ENCODE assay signal across 8 cellular contexts in genomic region chr3:130111185-130111864, GRCh38. TPM values are rescaled to one million over a fixed set of nuclear protein-coding genes. Genes with fewer than 3 reads are reported as not detected.
DNase-seq lines count a peak whose midpoint lies in the region; ATAC-seq and TF ChIP-seq lines count a peak whose summit lies in the region.

No MANE protein-coding gene starts in this region.

- ATAC-seq in GM23338, result peak; percentile 100
- peak; percentile 100 for ATAC-seq in activated T-helper 17 cell treated with anti-CD3 and anti-CD28 coated beads, Interleukin-2, amount 50 U/mL, for 72 hours (replicated peaks)
- ATAC-seq in naive thymus-derived CD8-positive, alpha-beta T cell, result peak; percentile 99
- ATAC-seq in stimulated activated naive B cell treated with anti-CD40 and anti-IgM and Interleukin-4, amounts not matched to agents 10 μg/mL and 1 μg/mL and 100 μg/mL, for 72 hours (replicated peaks), result peak; percentile 100

- H3K79me2 ChIP-seq in DOHH2 (ENCODE audit: control insufficient read depth, low read length), result peaks cover 17% of the 10 kb centered on the region
- H3K79me2 ChIP-seq in GM23338 (replicated peaks; ENCODE audit: insufficient read depth), result peaks cover 10% of the 10 kb centered on the region
- peaks cover 5% of the 10 kb centered on the region for H3K79me2 ChIP-seq in fibroblast of lung (ENCODE audit: control insufficient read depth, insufficient read depth, low read length)

- H4K20me1 ChIP-seq in DOHH2 (ENCODE audit: control insufficient read depth, insufficient read depth, low read depth, low read length) (no peaks in the 10 kb centered on the region), GM23338 (replicated peaks; ENCODE audit: insufficient read depth) (peaks cover 5% of the 10 kb centered on the region), fibroblast of lung (ENCODE audit: control insufficient read depth, extremely low read depth, insufficient read depth, low read length) (no peaks in the 10 kb centered on the region)

- TF ChIP-seq CTCF in DOHH2 (IDR thresholded peaks at IDR 0.05; ENCODE audit: low read depth, low read length, poor library complexity, severe bottlenecking) (no peak), GM23338 (conservative IDR thresholded peaks at IDR 0.05; ENCODE audit: low read depth in 2 of 2) (no peak), fibroblast of lung (conservative IDR thresholded peaks at IDR 0.05 in 1 of 2, IDR thresholded peaks at IDR 0.05 in 1 of 2; ENCODE audit: low read depth in 1 of 2, low read length in 2 of 2) (no peak)

- H3K36me3 Mint-ChIP-seq in GM23338 (ENCODE audit: low read depth), result peaks cover 13% of the 10 kb centered on the region
- peaks cover 7% of the 10 kb centered on the region for H3K36me3 Mint-ChIP-seq in activated T-helper 17 cell treated with anti-CD3 and anti-CD28 coated beads, Interleukin-2, amount 50 U/mL, for 72 hours (ENCODE audit: low read depth)
- H3K36me3 Mint-ChIP-seq in naive thymus-derived CD8-positive, alpha-beta T cell, result no peaks in the 10 kb centered on the region
- peaks cover 8 to 22% of the 10 kb centered on the region in 2 donors for H3K36me3 Mint-ChIP-seq in stimulated activated naive B cell treated with anti-CD40 and anti-IgM and Interleukin-4, amounts not matched to agents 10 μg/mL and 1 μg/mL and 100 μg/mL, for 72 hours

- H3K4me1 ChIP-seq in DOHH2 (ENCODE audit: control insufficient read depth, low read length) (peaks cover 8% of the 10 kb centered on the region), GM23338 (ENCODE audit: insufficient read depth) (peaks cover 7% of the 10 kb centered on the region; the same call in 1 of the 2 replicates), fibroblast of lung (ENCODE audit: control insufficient read depth, extremely low read depth, insufficient read depth, low read length) (no peaks in the 10 kb centered on the region)

- H3F3A ChIP-seq in DOHH2 (ENCODE audit: control insufficient read depth, insufficient read depth) (no peaks in the 10 kb centered on the region), GM23338 (replicated peaks; ENCODE audit: low read depth) (peaks cover 3% of the 10 kb centered on the region; the same call in 1 of the 2 replicates)

- peaks cover 2% of the 10 kb centered on the region for H3K27me3 Mint-ChIP-seq in GM23338 (ENCODE audit: insufficient read depth, low read depth, poor library complexity)
- no peaks in the 10 kb centered on the region for H3K27me3 Mint-ChIP-seq in activated T-helper 17 cell treated with anti-CD3 and anti-CD28 coated beads, Interleukin-2, amount 50 U/mL, for 72 hours
- no peaks in the 10 kb centered on the region for H3K27me3 Mint-ChIP-seq in naive thymus-derived CD8-positive, alpha-beta T cell
- H3K27me3 Mint-ChIP-seq in stimulated activated naive B cell treated with anti-CD40 and anti-IgM and Interleukin-4, amounts not matched to agents 10 μg/mL and 1 μg/mL and 100 μg/mL, for 72 hours, result no peaks in the 10 kb centered on the region

- H3K4me3 Mint-ChIP-seq in GM23338, result peak overlapping the region; percentile 96
- H3K4me3 Mint-ChIP-seq in activated T-helper 17 cell treated with anti-CD3 and anti-CD28 coated beads, Interleukin-2, amount 50 U/mL, for 72 hours, result peak overlapping the region; percentile 90
- H3K4me3 Mint-ChIP-seq in naive thymus-derived CD8-positive, alpha-beta T cell, result peak overlapping the region; percentile 91 to 100 (median 96)
- H3K4me3 Mint-ChIP-seq in stimulated activated naive B cell treated with anti-CD40 and anti-IgM and Interleukin-4, amounts not matched to agents 10 μg/mL and 1 μg/mL and 100 μg/mL, for 72 hours, result peak overlapping the region; percentile 94 to 97

- H3K9me2 ChIP-seq in DOHH2 (replicated peaks; ENCODE audit: control insufficient read depth, low read length) (no peaks in the 10 kb centered on the region), GM23338 (ENCODE audit: insufficient read depth) (no peaks in the 10 kb centered on the region)

- H3K27me3 ChIP-seq in DOHH2 (ENCODE audit: control insufficient read depth, low read length) (no peaks in the 10 kb centered on the region), GM23338 (ENCODE audit: insufficient read depth) (no peaks in the 10 kb centered on the region), fibroblast of lung (ENCODE audit: control insufficient read depth, insufficient read depth, low read length) (no peaks in the 10 kb centered on the region)

- H3K27ac ChIP-seq in DOHH2 (ENCODE audit: low read depth, low read length) (peak overlapping the region; percentile 51), GM23338 (ENCODE audit: low read depth) (no peak overlapping the region), fibroblast of lung (ENCODE audit: insufficient read depth, low read length) (peak overlapping the region; percentile 96)

- peaks cover 14% of the 10 kb centered on the region for H3K4me1 Mint-ChIP-seq in GM23338
- H3K4me1 Mint-ChIP-seq in activated T-helper 17 cell treated with anti-CD3 and anti-CD28 coated beads, Interleukin-2, amount 50 U/mL, for 72 hours, result peaks cover 6% of the 10 kb centered on the region
- H3K4me1 Mint-ChIP-seq in naive thymus-derived CD8-positive, alpha-beta T cell, result peaks cover 9 to 38% (median 22%) of the 10 kb centered on the region in 4 donors
- peaks cover 22 to 32% of the 10 kb centered on the region in 2 donors for H3K4me1 Mint-ChIP-seq in stimulated activated naive B cell treated with anti-CD40 and anti-IgM and Interleukin-4, amounts not matched to agents 10 μg/mL and 1 μg/mL and 100 μg/mL, for 72 hours

- H3K27ac Mint-ChIP-seq in GM23338, result peak overlapping the region; percentile 98
- H3K27ac Mint-ChIP-seq in activated T-helper 17 cell treated with anti-CD3 and anti-CD28 coated beads, Interleukin-2, amount 50 U/mL, for 72 hours, result peak overlapping the region; percentile 92
- H3K27ac Mint-ChIP-seq in naive thymus-derived CD8-positive, alpha-beta T cell, result peak overlapping the region; percentile 88 to 100 (median 100)
- H3K27ac Mint-ChIP-seq in stimulated activated naive B cell treated with anti-CD40 and anti-IgM and Interleukin-4, amounts not matched to agents 10 μg/mL and 1 μg/mL and 100 μg/mL, for 72 hours, result peak overlapping the region; percentile 99

- no peak overlapping the region for H2AFZ ChIP-seq in GM23338
- no peak overlapping the region for H2AFZ ChIP-seq in fibroblast of lung (ENCODE audit: low read length)

- H3K9me3 ChIP-seq in DOHH2 (ENCODE audit: control insufficient read depth, insufficient read depth, low read length) (no peaks in the 10 kb centered on the region), fibroblast of lung (ENCODE audit: control insufficient read depth, insufficient read depth, low read depth, low read length) (no peaks in the 10 kb centered on the region)

- peak overlapping the region; percentile 89 for H3K9ac ChIP-seq in fibroblast of lung (ENCODE audit: insufficient read depth, low read length)

- peak overlapping the region; percentile 81 for H3K4me2 ChIP-seq in DOHH2 (ENCODE audit: low read length)
- peak overlapping the region; percentile 81 for H3K4me2 ChIP-seq in GM23338
- peak overlapping the region; percentile 54 for H3K4me2 ChIP-seq in fibroblast of lung (ENCODE audit: extremely low read depth, insufficient read depth, low read length)

- H3K36me3 ChIP-seq in DOHH2 (ENCODE audit: control insufficient read depth, low read length) (0 out of 2 replicates have a peak, but pooled peaks cover 4% of the 10 kb centered on the region), GM23338 (ENCODE audit: insufficient read depth) (no peaks in the 10 kb centered on the region), fibroblast of lung (ENCODE audit: control insufficient read depth, insufficient read depth, low read length) (no peaks in the 10 kb centered on the region)

- POLR2A ChIA-PET in naive thymus-derived CD8-positive, alpha-beta T cell (lab: Charles Lee), result interaction anchor here (1.0 to 2.5 kb wide), 3 partner anchors 13 to 782 kb away, joined by 3 to 9 read pairs (median 3); partner anchors contain the start of gene ATP2C1

- no peaks in the 10 kb centered on the region for H3K9me3 Mint-ChIP-seq in GM23338
- no peaks in the 10 kb centered on the region for H3K9me3 Mint-ChIP-seq in activated T-helper 17 cell treated with anti-CD3 and anti-CD28 coated beads, Interleukin-2, amount 50 U/mL, for 72 hours
- H3K9me3 Mint-ChIP-seq in naive thymus-derived CD8-positive, alpha-beta T cell, result no peaks in the 10 kb centered on the region
- H3K9me3 Mint-ChIP-seq in stimulated activated naive B cell treated with anti-CD40 and anti-IgM and Interleukin-4, amounts not matched to agents 10 μg/mL and 1 μg/mL and 100 μg/mL, for 72 hours, result no peaks in the 10 kb centered on the region

- H3K4me3 ChIP-seq in DOHH2 (ENCODE audit: low read length), result peak overlapping the region; percentile 92
- peak overlapping the region; percentile 83 for H3K4me3 ChIP-seq in GM23338
- H3K4me3 ChIP-seq in fibroblast of lung (replicated peaks in 1 of 4; ENCODE audit: control extremely low read depth in 1 of 4, insufficient read depth in 1 of 4, low read depth in 3 of 4, low read length in 4 of 4), result peak overlapping the region; percentile 54 to 79 (median 68)

- DNase-seq in GM23338 (ENCODE audit: low spot score) (peak; percentile 99), Kasumi-1 (lab: John Stamatoyannopoulos, UW) (peak; percentile 93 to 97), RKO (ENCODE audit: low spot score) (peak; percentile 95), fibroblast of lung (ENCODE audit: low read depth in 2 of 2) (peak; percentile 96 to 99)
- peak; percentile 97 to 100 (median 99) for DNase-seq in naive thymus-derived CD8-positive, alpha-beta T cell
- DNase-seq in stimulated activated naive B cell treated with anti-CD40 and anti-IgM and Interleukin-4, amounts not matched to agents 10 μg/mL and 1 μg/mL and 100 μg/mL, for 72 hours, result peak; percentile 98

TF ChIP-seq in GM23338, 12 proteins besides CTCF, POLR2A, EP300 and RAD21:
- TF ChIP-seq EZH2 (IDR thresholded peaks at IDR 0.05; ENCODE audit: low read depth, unreplicated experiment), result no peak
- peak; percentile 75 for TF ChIP-seq POLR2AphosphoS5 (IDR thresholded peaks at IDR 0.05; ENCODE audit: low read depth)
- peak; percentile 39; the same call in 1 of the 2 replicates for TF ChIP-seq CREB1 (CRISPR knock-in tag; IDR thresholded peaks at IDR 0.05; ENCODE audit: low read depth)

RNA-seq across cellular contexts. Expression of gene ALG1L2, which starts 29.7 kb away (rescaled TPM):
- total RNA-seq in GM23338 (2014; rRNA removed; shearing (Covaris generic)), result not detected in 2 replicates
- 0.80 and 0.87 TPM in 2 replicates for polyA plus RNA-seq in GM23338 (2016; fragmentation: Nextera tagmentation; extraction: Ambion mirVana)
- total RNA-seq in activated T-helper 17 cell treated with anti-CD3 and anti-CD28 coated beads, Interleukin-2, amount 50 U/mL, for 72 hours, result 1 to 10 TPM; 1.1 to 1.7 TPM
- total RNA-seq in fibroblast of lung, result 0.50 TPM in 1 of 2 replicates, not detected in the other
- polyA plus RNA-seq in fibroblast of lung, result not detected in 2 replicates
- not detected in 2 replicates for polyA plus RNA-seq in fibroblast of lung (2012)
- polyA minus RNA-seq in fibroblast of lung (ENCODE audit: low replicate concordance), result not detected in 2 replicates
- 1 to 10 TPM; 4.5 to 6.7 TPM for total RNA-seq in naive thymus-derived CD8-positive, alpha-beta T cell
- under 1 TPM in 1 of 3 donors, not detected in 2; 0.37 TPM for polyA plus RNA-seq in naive thymus-derived CD8-positive, alpha-beta T cell
